In genomic region chr3:76044601-76045600, GRCh38 we compare ENCODE assay signal across 8 cellular contexts.
DNase-seq lines count a peak whose midpoint lies in the region; ATAC-seq, FAIRE-seq and TF ChIP-seq lines count a peak whose summit lies in the region.

No MANE protein-coding gene starts in this region.

- no peaks in the 10 kb centered on the region for H3K9me3 ChIP-seq in breast epithelium
- H3K9me3 ChIP-seq in prostate gland = no peaks in the 10 kb centered on the region

- no peak overlapping the region for H3K4me3 Mint-ChIP-seq in MCF 10A (ENCODE audit: unreplicated experiment)

- H3K27me3 Mint-ChIP-seq in MCF 10A (ENCODE audit: insufficient read depth, unreplicated experiment) = no peaks in the 10 kb centered on the region

- H3K36me3 Mint-ChIP-seq in MCF 10A (ENCODE audit: insufficient read depth, unreplicated experiment) = no peaks in the 10 kb centered on the region

- H3K4me1 ChIP-seq in breast epithelium = no peaks in the 10 kb centered on the region
- no peaks in the 10 kb centered on the region for H3K4me1 ChIP-seq in prostate gland (replicated peaks)

- CTCF ChIA-PET in MCF 10A (lab: Yijun Ruan, JAX) = interaction anchor here (0.6 to 2.5 kb wide), 24 partner anchors 9 to 597 kb away, joined by 3 to 11 read pairs (median 4); no protein-coding TSS in a partner anchor

- no peaks in the 10 kb centered on the region for H3K27me3 ChIP-seq in breast epithelium
- H3K27me3 ChIP-seq in prostate gland (replicated peaks; ENCODE audit: insufficient read depth) = no peaks in the 10 kb centered on the region

- no TSS peak for BruUV-seq in MCF 10A (replicated peaks; lab: Mats Ljungman, UMichigan)

- H3K9me3 Mint-ChIP-seq in MCF 10A (ENCODE audit: unreplicated experiment) = no peaks in the 10 kb centered on the region

- H3K27ac Mint-ChIP-seq in MCF 10A (ENCODE audit: low read depth, unreplicated experiment) = no peak overlapping the region

- 40% methylated on average over 3 of the region's 3 CpGs for WGBS in prostate gland

- H3K4me3 ChIP-seq in breast epithelium (no peak overlapping the region), prostate gland (no peak overlapping the region)

- POLR2A ChIA-PET in MCF 10A (lab: Yijun Ruan, JAX) = interaction anchor here (0.6 kb wide), 1 partner anchor 66 kb away, joined by 3 read pairs; no protein-coding TSS in a partner anchor

- H3K4me1 Mint-ChIP-seq in MCF 10A (ENCODE audit: insufficient read depth, unreplicated experiment) = no peaks in the 10 kb centered on the region

- H3K27ac ChIP-seq in breast epithelium (no peak overlapping the region), prostate gland (no peak overlapping the region)

- intact Hi-C loops in MCF 10A (cut with micrococcal nuclease) = loop anchor here (2.0 kb wide), 1 partner anchor 226 kb away; no protein-coding TSS in a partner anchor
- intact Hi-C loops in breast epithelium (cut with DNase I; ENCODE audit: low total_unique reads) = no loop called here
- intact Hi-C loops in prostate gland (cut with DNase I) = no loop called here

- H3K36me3 ChIP-seq in breast epithelium (no peaks in the 10 kb centered on the region), prostate gland (no peaks in the 10 kb centered on the region)

- peak; percentile 47 for DNase-seq in MCF 10A (ENCODE audit: unreplicated experiment)
- DNase-seq in breast epithelium (ENCODE audit: low spot score in 2 of 2) = no peak
- peak; percentile 27 for DNase-seq in MV-4-11 (lab: John Stamatoyannopoulos, UW)
- peak; percentile 14 for DNase-seq in prostate gland (ENCODE audit: low spot score)
- no peak for DNase-seq in HuH-7 (ENCODE audit: low spot score)
- DNase-seq in germinal center (ENCODE audit: low spot score) = no peak

- no peak for ATAC-seq in HG03159 (IDR thresholded peaks at IDR 0.05; ENCODE audit: unreplicated experiment)

- peak; percentile 43 for FAIRE-seq in endometrium (lab: Jason Lieb, UNC)

- TF ChIP-seq CTCF in MCF 10A (IDR thresholded peaks at IDR 0.05; ENCODE audit: unreplicated experiment) (peak; percentile 39), breast epithelium (IDR thresholded peaks at IDR 0.05) (no peak), prostate gland (IDR thresholded peaks at IDR 0.05) (peak in 2 of 4 experiments; percentile 23 to 29)

- no peak for TF ChIP-seq POLR2A in breast epithelium (IDR thresholded peaks at IDR 0.05)
- no peak for TF ChIP-seq POLR2A in prostate gland (IDR thresholded peaks at IDR 0.05)

Comparison
In these comparisons a context has a peak if more than half of its experiments do, and no peak if none do; other contexts are left out.
1. DNase-seq: peak in MCF 10A (single experiment), MV-4-11 (single experiment) and prostate gland (single experiment); none in breast epithelium (0 of 2), HuH-7 (single experiment) and germinal center (single experiment).